In the genomic region with DNA sequence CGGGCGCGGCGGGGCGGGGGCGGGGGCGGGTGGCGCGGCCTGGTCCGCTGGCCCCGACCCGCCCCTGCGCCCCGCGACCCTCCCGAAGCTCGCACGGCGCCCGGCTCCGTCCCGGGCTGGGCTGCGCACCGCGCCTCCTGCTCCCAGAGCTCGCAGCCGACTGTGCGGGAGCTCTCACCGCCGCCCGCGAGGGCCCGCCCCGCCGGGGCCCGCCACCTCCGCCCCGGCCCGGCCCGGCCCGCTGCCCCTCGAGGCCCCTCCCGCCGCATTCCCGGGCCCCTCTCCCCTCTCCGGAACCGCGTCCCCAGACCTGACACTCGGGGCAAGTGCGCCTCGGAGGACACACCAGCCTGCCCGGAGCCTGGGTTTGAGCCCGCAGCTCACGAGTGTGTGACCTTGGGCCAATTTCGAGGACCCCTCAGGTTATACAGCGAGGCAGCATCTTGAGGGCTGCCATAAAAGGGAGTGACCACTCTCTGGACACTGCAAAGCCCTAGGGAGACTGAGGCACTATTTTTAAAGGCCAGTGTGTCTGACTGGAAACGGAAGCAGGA, we compare ENCODE assay signal across 1 cellular context.
TF ChIP-seq lines count a peak whose summit lies in the region.

No MANE protein-coding gene starts in this region.

TF ChIP-seq in Ishikawa, 13 proteins besides CTCF, POLR2A, EP300 and RAD21 (continued from another document):
- TF ChIP-seq, protein P1, sequence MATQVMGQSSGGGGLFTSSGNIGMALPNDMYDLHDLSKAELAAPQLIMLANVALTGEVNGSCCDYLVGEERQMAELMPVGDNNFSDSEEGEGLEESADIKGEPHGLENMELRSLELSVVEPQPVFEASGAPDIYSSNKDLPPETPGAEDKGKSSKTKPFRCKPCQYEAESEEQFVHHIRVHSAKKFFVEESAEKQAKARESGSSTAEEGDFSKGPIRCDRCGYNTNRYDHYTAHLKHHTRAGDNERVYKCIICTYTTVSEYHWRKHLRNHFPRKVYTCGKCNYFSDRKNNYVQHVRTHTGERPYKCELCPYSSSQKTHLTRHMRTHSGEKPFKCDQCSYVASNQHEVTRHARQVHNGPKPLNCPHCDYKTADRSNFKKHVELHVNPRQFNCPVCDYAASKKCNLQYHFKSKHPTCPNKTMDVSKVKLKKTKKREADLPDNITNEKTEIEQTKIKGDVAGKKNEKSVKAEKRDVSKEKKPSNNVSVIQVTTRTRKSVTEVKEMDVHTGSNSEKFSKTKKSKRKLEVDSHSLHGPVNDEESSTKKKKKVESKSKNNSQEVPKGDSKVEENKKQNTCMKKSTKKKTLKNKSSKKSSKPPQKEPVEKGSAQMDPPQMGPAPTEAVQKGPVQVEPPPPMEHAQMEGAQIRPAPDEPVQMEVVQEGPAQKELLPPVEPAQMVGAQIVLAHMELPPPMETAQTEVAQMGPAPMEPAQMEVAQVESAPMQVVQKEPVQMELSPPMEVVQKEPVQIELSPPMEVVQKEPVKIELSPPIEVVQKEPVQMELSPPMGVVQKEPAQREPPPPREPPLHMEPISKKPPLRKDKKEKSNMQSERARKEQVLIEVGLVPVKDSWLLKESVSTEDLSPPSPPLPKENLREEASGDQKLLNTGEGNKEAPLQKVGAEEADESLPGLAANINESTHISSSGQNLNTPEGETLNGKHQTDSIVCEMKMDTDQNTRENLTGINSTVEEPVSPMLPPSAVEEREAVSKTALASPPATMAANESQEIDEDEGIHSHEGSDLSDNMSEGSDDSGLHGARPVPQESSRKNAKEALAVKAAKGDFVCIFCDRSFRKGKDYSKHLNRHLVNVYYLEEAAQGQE (IDR thresholded peaks at IDR 0.05; ENCODE audit: low read depth): no peak
